Comparison of ENCODE assay signal across 9 cellular contexts in genomic region chr1:87683557-87683956, GRCh38.
DNase-seq lines count a peak whose midpoint lies in the region; ATAC-seq and TF ChIP-seq lines count a peak whose summit lies in the region.
"Had no signal": no experiment of that assay in that cellular context is flagged by ENCODE, and none has a peak within 500 bp of the region (broad histone marks: within the 10 kb centered on the region; RNA-seq: fewer than 3 reads in every experiment).

No MANE protein-coding gene starts in this region.

- no peak overlapping the region for H3K4me3 Mint-ChIP-seq in GM23338

- no peaks in the 10 kb centered on the region for H3F3A ChIP-seq in GM23338 (replicated peaks; ENCODE audit: low read depth)

- H3K27ac Mint-ChIP-seq in GM23338, result no peak overlapping the region

- no peaks in the 10 kb centered on the region; the same call in 1 of the 2 replicates for H3K9me2 ChIP-seq in GM23338 (ENCODE audit: insufficient read depth)

- TF ChIP-seq CTCF in GM23338 (conservative IDR thresholded peaks at IDR 0.05; ENCODE audit: low read depth in 2 of 2) (no peak), fibroblast of lung (conservative IDR thresholded peaks at IDR 0.05 in 1 of 2, IDR thresholded peaks at IDR 0.05 in 1 of 2; ENCODE audit: low read depth in 1 of 2, low read length in 2 of 2) (no peak)

- H3K79me2 ChIP-seq in GM23338 (replicated peaks; ENCODE audit: insufficient read depth) (no peaks in the 10 kb centered on the region), fibroblast of lung (ENCODE audit: control insufficient read depth, insufficient read depth, low read length) (no peaks in the 10 kb centered on the region)

- H3K27ac ChIP-seq in GM23338 (ENCODE audit: low read depth) (no peak overlapping the region), fibroblast of lung (ENCODE audit: insufficient read depth, low read length) (peak overlapping the region; percentile 58), rectal smooth muscle tissue (ENCODE audit: low read depth, low read length) (peak overlapping the region; percentile 77)

- H3K27me3 Mint-ChIP-seq in GM23338 (ENCODE audit: insufficient read depth, low read depth, poor library complexity), result peaks cover 2% of the 10 kb centered on the region

- peaks cover 8% of the 10 kb centered on the region; the same call in 2 of the 3 replicates for H3K36me3 Mint-ChIP-seq in GM23338 (ENCODE audit: low read depth)

- H3K36me3 ChIP-seq in GM23338 (ENCODE audit: insufficient read depth), result no peaks in the 10 kb centered on the region
- no peaks in the 10 kb centered on the region for H3K36me3 ChIP-seq in fibroblast of lung (ENCODE audit: control insufficient read depth, insufficient read depth, low read length)
- H3K36me3 ChIP-seq in rectal smooth muscle tissue (ENCODE audit: control insufficient read depth, insufficient read depth, low read length), result no peaks in the 10 kb centered on the region

- H2AFZ ChIP-seq in GM23338 (no peak overlapping the region), fibroblast of lung (ENCODE audit: low read length) (peak overlapping the region; percentile 93)

- H4K20me1 ChIP-seq in GM23338 (replicated peaks; ENCODE audit: insufficient read depth) (no peaks in the 10 kb centered on the region), fibroblast of lung (ENCODE audit: control insufficient read depth, extremely low read depth, insufficient read depth, low read length) (no peaks in the 10 kb centered on the region)

- peak overlapping the region; percentile 68 for H3K4me2 ChIP-seq in GM23338
- H3K4me2 ChIP-seq in fibroblast of lung (ENCODE audit: extremely low read depth, insufficient read depth, low read length), result peak overlapping the region; percentile 88

- ATAC-seq in GM23338 (no peak), HG02973 (IDR thresholded peaks at IDR 0.05; ENCODE audit: unreplicated experiment) (no peak), GM21619 (IDR thresholded peaks at IDR 0.05; ENCODE audit: unreplicated experiment) (no peak)
- ATAC-seq: PC-3 had no signal

- H3K9me3 Mint-ChIP-seq in GM23338, result peaks cover 5% of the 10 kb centered on the region; the same call in 2 of the 3 replicates

- H3K4me1 Mint-ChIP-seq in GM23338, result peaks cover 48% of the 10 kb centered on the region

- DNase-seq in GM23338 (ENCODE audit: low spot score) (no peak), NCI-H345 (lab: John Stamatoyannopoulos, UW) (peak; percentile 58), fibroblast of lung (ENCODE audit: low read depth in 2 of 2) (no peak), glomerular visceral epithelial cell (ENCODE audit: extremely low spot score) (no peak)
- no peak for DNase-seq in activated CD4-positive, alpha-beta T cell treated with anti-CD3 and anti-CD28 coated beads, Interleukin-2, amount 50 U/mL, for 48 hours
- DNase-seq: PC-3 had no signal

- H3K9ac ChIP-seq in fibroblast of lung (ENCODE audit: insufficient read depth, low read length), result no peak overlapping the region
- no peak overlapping the region for H3K9ac ChIP-seq in rectal smooth muscle tissue (ENCODE audit: low read length)

- H3K4me3 ChIP-seq in GM23338 (peak overlapping the region; percentile 42; the same call in 1 of the 2 replicates), fibroblast of lung (replicated peaks in 1 of 4; ENCODE audit: control extremely low read depth in 1 of 4, insufficient read depth in 1 of 4, low read depth in 3 of 4, low read length in 4 of 4) (peak overlapping the region; percentile 52 to 76 (median 60)), rectal smooth muscle tissue (ENCODE audit: low read length) (peak overlapping the region; percentile 86)

- H3K4me1 ChIP-seq in GM23338 (ENCODE audit: insufficient read depth) (peaks cover 36% of the 10 kb centered on the region), fibroblast of lung (ENCODE audit: control insufficient read depth, extremely low read depth, insufficient read depth, low read length) (peaks cover 5% of the 10 kb centered on the region), rectal smooth muscle tissue (ENCODE audit: control insufficient read depth, insufficient read depth, low read length) (peaks cover 26% of the 10 kb centered on the region)

- peaks cover 22% of the 10 kb centered on the region; the same call in 1 of the 2 replicates for H3K27me3 ChIP-seq in GM23338 (ENCODE audit: insufficient read depth)
- H3K27me3 ChIP-seq in fibroblast of lung (ENCODE audit: control insufficient read depth, insufficient read depth, low read length), result no peaks in the 10 kb centered on the region
- no peaks in the 10 kb centered on the region for H3K27me3 ChIP-seq in rectal smooth muscle tissue (ENCODE audit: control insufficient read depth, insufficient read depth, low read length)

- H3K9me3 ChIP-seq in fibroblast of lung (ENCODE audit: control insufficient read depth, insufficient read depth, low read depth, low read length), result no peaks in the 10 kb centered on the region

TF ChIP-seq in GM23338, 12 proteins besides CTCF, POLR2A, EP300 and RAD21:
- no peak for TF ChIP-seq REST (IDR thresholded peaks at IDR 0.05; ENCODE audit: unreplicated experiment)
- no peak for TF ChIP-seq EZH2 (IDR thresholded peaks at IDR 0.05; ENCODE audit: low read depth, unreplicated experiment)
- TF ChIP-seq POLR2AphosphoS5 (IDR thresholded peaks at IDR 0.05; ENCODE audit: low read depth), result no peak
- no peak for TF ChIP-seq JUNB (IDR thresholded peaks at IDR 0.05; ENCODE audit: unreplicated experiment)
- no peak for TF ChIP-seq EZH2phosphoT487 (IDR thresholded peaks at IDR 0.05; ENCODE audit: unreplicated experiment)
- no peak for TF ChIP-seq NANOG (IDR thresholded peaks at IDR 0.05; ENCODE audit: borderline replicate concordance)
- TF ChIP-seq ZNF331 (CRISPR knock-in tag; IDR thresholded peaks at IDR 0.05; ENCODE audit: low read depth), result no peak
